8 cellular contexts compared by ENCODE assay signal in genomic region chr16:74999208-74999682, GRCh38. TPM values are rescaled to one million over a fixed set of nuclear protein-coding genes. Genes with fewer than 3 reads are reported as not detected.
DNase-seq lines count a peak whose midpoint lies in the region; ATAC-seq and TF ChIP-seq lines count a peak whose summit lies in the region.

No MANE protein-coding gene starts in this region.

- H3K9me3 ChIP-seq in mucosa of rectum (ENCODE audit: control insufficient read depth in 2 of 2, low read length in 2 of 2) (no peaks in the 10 kb centered on the region), tibial artery (no peaks in the 10 kb centered on the region)

- DNase-seq in AG08396 (ENCODE audit: low spot score) = peak; percentile 70
- DNase-seq in UCSD-AML1 (lab: John Stamatoyannopoulos, UW; ENCODE audit: unreplicated experiment) = peak; percentile 55
- DNase-seq in endothelial cell (ENCODE audit: low spot score) = peak; percentile 31
- DNase-seq in tibial artery = peak in 1 of 2 donors; percentile 71
- DNase-seq in cerebellar cortex (ENCODE audit: low spot score) = no peak

- H3K4me1 ChIP-seq in mucosa of rectum (ENCODE audit: control insufficient read depth in 2 of 2, insufficient read depth in 2 of 2, low read length in 2 of 2) (peaks cover 13 to 16% of the 10 kb centered on the region in 2 donors), tibial artery (peaks cover 0 to 22% (median 15%) of the 10 kb centered on the region in 4 donors)

- peaks cover 18% of the 10 kb centered on the region for H3K36me3 Mint-ChIP-seq in endothelial cell (ENCODE audit: low read depth, unreplicated experiment)

- H3K9ac ChIP-seq in mucosa of rectum (ENCODE audit: low read depth in 1 of 2, low read length in 2 of 2) = peak overlapping the region; percentile 32 to 69

- H3K4me3 ChIP-seq in mucosa of rectum (ENCODE audit: low read length in 2 of 2) (peak overlapping the region; percentile 73 to 83), tibial artery (peak overlapping the region; percentile 71 to 100)

- no peaks in the 10 kb centered on the region for H3K36me3 ChIP-seq in mucosa of rectum (ENCODE audit: control insufficient read depth in 2 of 2, insufficient read depth in 2 of 2, low read length in 2 of 2)
- H3K36me3 ChIP-seq in tibial artery = no peaks in the 10 kb centered on the region

- H3K4me1 Mint-ChIP-seq in endothelial cell (ENCODE audit: unreplicated experiment) = peaks cover 44% of the 10 kb centered on the region

- H3K27ac Mint-ChIP-seq in endothelial cell (ENCODE audit: unreplicated experiment) = no peak overlapping the region

- intact Hi-C loops in tibial artery (cut with DNase I; ENCODE audit: low total_unique reads) = no loop called here

- no peak for TF ChIP-seq CTCF in endothelial cell (IDR thresholded peaks at IDR 0.05; ENCODE audit: unreplicated experiment)
- no peak for TF ChIP-seq CTCF in tibial artery (IDR thresholded peaks at IDR 0.05)

- H3K27me3 Mint-ChIP-seq in endothelial cell (ENCODE audit: unreplicated experiment) = peaks cover 6% of the 10 kb centered on the region

- H3K9me3 Mint-ChIP-seq in endothelial cell (ENCODE audit: unreplicated experiment) = no peaks in the 10 kb centered on the region

- H3K27me3 ChIP-seq in mucosa of rectum (ENCODE audit: control insufficient read depth in 2 of 2, insufficient read depth in 2 of 2, low read length in 2 of 2) (no peaks in the 10 kb centered on the region), tibial artery (no peaks in the 10 kb centered on the region)

- ATAC-seq in GM18909 (IDR thresholded peaks at IDR 0.05; ENCODE audit: poor library complexity, unreplicated experiment) = peak; percentile 38
- peak; percentile 28 for ATAC-seq in HG03196 (IDR thresholded peaks at IDR 0.05; ENCODE audit: unreplicated experiment)

- H3K4me3 Mint-ChIP-seq in endothelial cell (ENCODE audit: unreplicated experiment) = peak overlapping the region; percentile 85

- H3K27ac ChIP-seq in mucosa of rectum (ENCODE audit: low read depth in 2 of 2, low read length in 2 of 2) (peak overlapping the region; percentile 38 to 47), tibial artery (peak overlapping the region; percentile 75 to 78)

RNA-seq across cellular contexts. Expression of gene ZNRF1, which starts 0.4 kb away (rescaled TPM):
- 115 TPM for total RNA-seq in endothelial cell (ENCODE audit: unreplicated experiment)

RNA-seq across cellular contexts. Expression of gene WDR59, which starts 14.3 kb away (rescaled TPM):
- total RNA-seq in endothelial cell (ENCODE audit: unreplicated experiment) = 107 TPM
